ENCODE assay signal across 33 cellular contexts in genomic region chr2:49219741-49220140, GRCh38.
"Had no signal": no experiment of that assay in that cellular context is flagged by ENCODE, and none has a peak within 500 bp of the region (broad histone marks: within the 10 kb centered on the region; RNA-seq: fewer than 3 reads in every experiment).

No MANE protein-coding gene starts in this region.

- ATAC-seq: activated CD8-positive, alpha-beta T cell treated with anti-CD3 and anti-CD28 coated beads for 36 hours; activated naive CD4-positive, alpha-beta T cell treated with anti-CD3 and anti-CD28 coated beads, Interleukin-2, amount 50 U/mL, for 72 hours; activated T-cell treated with anti-CD3 and anti-CD28 coated beads, Interleukin-2, amount 50 U/mL, for 4 hours; activated T-cell treated with anti-CD3 and anti-CD28 coated beads, Interleukin-2, amount 50 U/mL, for 72 hours; activated T-helper 17 cell treated with anti-CD3 and anti-CD28 coated beads, Interleukin-2, amount 50 U/mL, for 72 hours; body of pancreas had no signal

- H3K9me3 ChIP-seq: adrenal gland, body of pancreas, breast epithelium had no signal

- H3K27ac ChIP-seq: adrenal gland, body of pancreas, brain microvascular endothelial cell, breast epithelium, VCaP had no signal

- H3K27me3 ChIP-seq: adrenal gland, body of pancreas, brain microvascular endothelial cell, breast epithelium had no signal

- H3K4me3 ChIP-seq: adrenal gland, body of pancreas, breast epithelium had no signal

- DNase-seq: activated B cell treated with CpG ODN at 0.5 μM for 24 hours; activated CD4-positive, alpha-beta memory T cell treated with anti-CD3 and anti-CD28 coated beads for 36 hours; activated CD4-positive, alpha-beta T cell treated with anti-CD3 and anti-CD28 coated beads for 4 hours; activated CD4-positive, alpha-beta T cell treated with anti-CD3 and anti-CD28 coated beads, Interleukin-2, amount 10 ng/mL, durations not matched to agents 24 days and 14 days; activated CD4-positive, alpha-beta T cell treated with anti-CD3 and anti-CD28 coated beads, Interleukin-2, amount 50 U/mL, for 1 hour; activated CD4-positive, alpha-beta T cell treated with anti-CD3 and anti-CD28 coated beads, Interleukin-2, amount 50 U/mL, for 4 hours; activated CD4-positive, CD25-positive, alpha-beta regulatory T cell treated with anti-CD3 and anti-CD28 coated beads, Interleukin-2, amount 50 U/mL, for 72 hours; activated CD8-positive, alpha-beta memory T cell treated with anti-CD3 and anti-CD28 coated beads, Interleukin-2, amount 50 U/mL, for 4 hours; activated CD8-positive, alpha-beta T cell treated with anti-CD3 and anti-CD28 coated beads for 36 hours; activated effector memory CD4-positive, alpha-beta T cell treated with anti-CD3 and anti-CD28 coated beads, Interleukin-2, amount 50 U/mL, for 16 hours; activated gamma-delta T cell treated with Interleukin-2 at 50 U/mL for 16 hours; activated naive CD4-positive, alpha-beta T cell; activated naive CD4-positive, alpha-beta T cell treated with anti-CD3 and anti-CD28 coated beads for 36 hours; activated naive CD4-positive, alpha-beta T cell treated with anti-CD3 and anti-CD28 coated beads, Interleukin-2, amount 50 U/mL, for 16 hours; activated naive CD8-positive, alpha-beta T cell treated with anti-CD3 and anti-CD28 coated beads for 36 hours; activated T-cell treated with anti-CD3 and anti-CD28 coated beads for 4 hours; activated T-cell treated with anti-CD3 and anti-CD28 coated beads, Interleukin-2, amount 50 U/mL, for 1 hour; activated T-cell treated with anti-CD3 and anti-CD28 coated beads, Interleukin-2, amount 50 U/mL, for 4 hours; activated T-cell treated with anti-CD3 and anti-CD28 coated beads, Interleukin-2, amount 50 U/mL, for 72 hours; adrenal gland; amniotic stem cell; aorta; body of pancreas; brain microvascular endothelial cell; caudate nucleus; cerebellar nuclear complex; T-helper 1 cell; T-helper 2 cell; T-helper 9 cell had no signal

- H3K4me1 ChIP-seq: adrenal gland had no signal

- H3K36me3 ChIP-seq: adrenal gland, brain microvascular endothelial cell, breast epithelium had no signal
